ENCODE assay signal across 27 cellular contexts in genomic region chr6:36772401-36772800, GRCh38.
DNase-seq lines count a peak whose midpoint lies in the region; ATAC-seq and TF ChIP-seq lines count a peak whose summit lies in the region.
"Had no signal": no experiment of that assay in that cellular context is flagged by ENCODE, and none has a peak within 500 bp of the region (broad histone marks: within the 10 kb centered on the region; RNA-seq: fewer than 3 reads in every experiment).

No MANE protein-coding gene starts in this region.

- no peaks in the 10 kb centered on the region for H3K27me3 ChIP-seq in CD4-positive, alpha-beta memory T cell (ENCODE audit: insufficient read depth, low read length)
- H3K27me3 ChIP-seq: colonic mucosa had no signal

- H3K36me3 Mint-ChIP-seq in CD4-positive, alpha-beta memory T cell, result no peaks in the 10 kb centered on the region
- no peaks in the 10 kb centered on the region for H3K36me3 Mint-ChIP-seq in T-helper 17 cell (ENCODE audit: low read depth)
- H3K36me3 Mint-ChIP-seq in naive thymus-derived CD8-positive, alpha-beta T cell, result no peaks in the 10 kb centered on the region
- H3K36me3 Mint-ChIP-seq: stimulated activated memory B cell treated with anti-CD40 and anti-IgM and Interleukin-4, amounts not matched to agents 10 μg/mL and 1 μg/mL and 100 μg/mL, for 72 hours had no signal

- H3K27ac ChIP-seq in CD4-positive, alpha-beta memory T cell (ENCODE audit: low read depth, low read length), result no peak overlapping the region
- H3K27ac ChIP-seq: 22Rv1, colonic mucosa, PC-9, suprapubic skin, WERI-Rb-1 had no signal

- H3K4me1 ChIP-seq in CD4-positive, alpha-beta memory T cell (ENCODE audit: insufficient read depth, low read length), result peaks cover 36% of the 10 kb centered on the region
- H3K4me1 ChIP-seq: Caco-2, colonic mucosa had no signal

- no peak for ATAC-seq in T-helper 17 cell
- no peak for ATAC-seq in naive thymus-derived CD8-positive, alpha-beta T cell
- ATAC-seq: activated T-cell treated with anti-CD3 and anti-CD28 coated beads, Interleukin-2, amount 50 U/mL, for 72 hours; effector memory CD8-positive, alpha-beta T cell; esophagus mucosa; mucosa of descending colon; stimulated activated memory B cell treated with anti-CD40 and anti-IgM and Interleukin-4, amounts not matched to agents 10 μg/mL and 1 μg/mL and 100 μg/mL, for 72 hours had no signal

- H3K4me3 ChIP-seq in CD4-positive, alpha-beta memory T cell (ENCODE audit: low read length in 2 of 2), result no peak overlapping the region
- H3K4me3 ChIP-seq: colonic mucosa, mucosa of descending colon, PC-9, suprapubic skin had no signal

- POLR2A ChIA-PET in CD4-positive, alpha-beta memory T cell (lab: Charles Lee; ENCODE audit: partially characterized antibody), result interaction anchor here (1.1 kb wide), 1 partner anchor 10 kb away, joined by 3 read pairs; no protein-coding TSS in a partner anchor
- POLR2A ChIA-PET in naive thymus-derived CD8-positive, alpha-beta T cell (lab: Charles Lee), result interaction anchor here (0.6 kb wide), 1 partner anchor 17 kb away, joined by 4 read pairs; no protein-coding TSS in a partner anchor
- POLR2A ChIA-PET in HEK293T (lab: Yijun Ruan, JAX), result no interaction called here

- H3K27me3 Mint-ChIP-seq in CD4-positive, alpha-beta memory T cell, result no peaks in the 10 kb centered on the region
- no peaks in the 10 kb centered on the region for H3K27me3 Mint-ChIP-seq in T-helper 17 cell
- H3K27me3 Mint-ChIP-seq in naive thymus-derived CD8-positive, alpha-beta T cell, result no peaks in the 10 kb centered on the region
- H3K27me3 Mint-ChIP-seq: effector memory CD8-positive, alpha-beta T cell had no signal

- CTCF ChIA-PET in CD4-positive, alpha-beta memory T cell (lab: Charles Lee; ENCODE audit: partially characterized antibody), result interaction anchor here (1.0 to 16.6 kb wide), 3 partner anchors 10 to 246 kb away, joined by 3 to 230 read pairs (median 12); no protein-coding TSS in a partner anchor
- CTCF ChIA-PET in HEK293T (lab: Yijun Ruan, JAX), result interaction anchor here (0.8 to 1.3 kb wide), 5 partner anchors 10 to 245 kb away, joined by 3 to 8 read pairs (median 4); no protein-coding TSS in a partner anchor

- H3K4me3 Mint-ChIP-seq in CD4-positive, alpha-beta memory T cell, result no peak overlapping the region
- H3K4me3 Mint-ChIP-seq in T-helper 17 cell, result no peak overlapping the region
- H3K4me3 Mint-ChIP-seq in naive thymus-derived CD8-positive, alpha-beta T cell, result no peak overlapping the region
- H3K4me3 Mint-ChIP-seq: activated T-cell treated with anti-CD3 and anti-CD28 coated beads, Interleukin-2, amount 50 U/mL, for 72 hours; effector memory CD8-positive, alpha-beta T cell; stimulated activated memory B cell treated with anti-CD40 and anti-IgM and Interleukin-4, amounts not matched to agents 10 μg/mL and 1 μg/mL and 100 μg/mL, for 72 hours had no signal

- DNase-seq in DMS 273 (lab: John Stamatoyannopoulos, UW; ENCODE audit: unreplicated experiment) (peak; percentile 36), DMS 273 treated with DMSO at 0.1 percent for 48 hours (lab: John Stamatoyannopoulos, UW) (no peak), T-helper 17 cell (no peak), HEK293T (ENCODE audit: extremely low spot score) (no peak), LoVo (ENCODE audit: low spot score) (no peak), SIG-M5 (lab: John Stamatoyannopoulos, UW) (no peak)
- no peak for DNase-seq in CD4-positive, alpha-beta memory T cell
- DNase-seq in naive thymus-derived CD8-positive, alpha-beta T cell, result no peak
- DNase-seq: activated CD8-positive, alpha-beta memory T cell treated with anti-CD3 and anti-CD28 coated beads for 24 hours; activated T-cell treated with anti-CD3 and anti-CD28 coated beads, Interleukin-2, amount 50 U/mL, for 72 hours; Caco-2; colonic mucosa; effector memory CD8-positive, alpha-beta T cell; foreskin melanocyte; hippocampal formation; NCI-H1092 treated with DMSO at 0.1 percent for 48 hours; NCI-H1930; NCI-H345; PC-9; small intestine; stimulated activated CD4-positive, alpha-beta T cell treated with anti-CD3 and anti-CD28 coated beads, Interleukin-2, amount 100 ng/mL, for 24 hours; WERI-Rb-1 had no signal

- no peaks in the 10 kb centered on the region for H3K9me3 Mint-ChIP-seq in CD4-positive, alpha-beta memory T cell
- H3K9me3 Mint-ChIP-seq in naive thymus-derived CD8-positive, alpha-beta T cell, result peaks cover 0 to 2% (median 0%) of the 10 kb centered on the region in 9 donors
- H3K9me3 Mint-ChIP-seq: activated T-cell treated with anti-CD3 and anti-CD28 coated beads, Interleukin-2, amount 50 U/mL, for 72 hours; effector memory CD8-positive, alpha-beta T cell; stimulated activated memory B cell treated with anti-CD40 and anti-IgM and Interleukin-4, amounts not matched to agents 10 μg/mL and 1 μg/mL and 100 μg/mL, for 72 hours had no signal

- peaks cover 29 to 37% (median 33%) of the 10 kb centered on the region in 4 donors for H3K4me1 Mint-ChIP-seq in CD4-positive, alpha-beta memory T cell
- peaks cover 42% of the 10 kb centered on the region for H3K4me1 Mint-ChIP-seq in T-helper 17 cell
- peaks cover 37 to 43% (median 39%) of the 10 kb centered on the region in 4 donors for H3K4me1 Mint-ChIP-seq in naive thymus-derived CD8-positive, alpha-beta T cell

- H3K36me3 ChIP-seq in CD4-positive, alpha-beta memory T cell (ENCODE audit: insufficient read depth, low read length), result no peaks in the 10 kb centered on the region
- H3K36me3 ChIP-seq: colonic mucosa, suprapubic skin, WERI-Rb-1 had no signal

- H3K9me3 ChIP-seq in CD4-positive, alpha-beta memory T cell (ENCODE audit: control insufficient read depth in 1 of 2, low read length in 2 of 2), result no peaks in the 10 kb centered on the region
- H3K9me3 ChIP-seq in T-helper 17 cell (ENCODE audit: control insufficient read depth, low read length, poor library complexity, severe bottlenecking), result no peaks in the 10 kb centered on the region
- H3K9me3 ChIP-seq: Caco-2, colonic mucosa, mucosa of descending colon, suprapubic skin had no signal

- intact Hi-C loops in CD4-positive, alpha-beta memory T cell (cut with micrococcal nuclease), result no loop called here

- H3K27ac Mint-ChIP-seq in CD4-positive, alpha-beta memory T cell, result peak overlapping the region in 6 of 7 donors; percentile 20 to 93 (median 72)
- H3K27ac Mint-ChIP-seq in T-helper 17 cell, result peak overlapping the region; percentile 90
- peak overlapping the region in 9 of 10 donors; percentile 52 to 93 (median 87) for H3K27ac Mint-ChIP-seq in naive thymus-derived CD8-positive, alpha-beta T cell
- H3K27ac Mint-ChIP-seq: activated T-cell treated with anti-CD3 and anti-CD28 coated beads, Interleukin-2, amount 50 U/mL, for 72 hours; stimulated activated memory B cell treated with anti-CD40 and anti-IgM and Interleukin-4, amounts not matched to agents 10 μg/mL and 1 μg/mL and 100 μg/mL, for 72 hours had no signal

TF ChIP-seq in HEK293T, 16 proteins besides CTCF, POLR2A, EP300 and RAD21:
- TF ChIP-seq ARNT (IDR thresholded peaks at IDR 0.05) (no peak), HDGF (IDR thresholded peaks at IDR 0.05; ENCODE audit: borderline replicate concordance) (no peak), TARDBP (IDR thresholded peaks at IDR 0.05) (no peak), LEF1 (IDR thresholded peaks at IDR 0.05; ENCODE audit: borderline replicate concordance) (no peak), FOXA1 (IDR thresholded peaks at IDR 0.05) (no peak), BHLHE40 (IDR thresholded peaks at IDR 0.05; ENCODE audit: borderline replicate concordance) (no peak), FOXM1 (IDR thresholded peaks at IDR 0.05; ENCODE audit: borderline replicate concordance) (no peak), L3MBTL2 (conservative IDR thresholded peaks at IDR 0.05) (no peak), NFRKB (IDR thresholded peaks at IDR 0.05) (no peak), CTBP1 (IDR thresholded peaks at IDR 0.05; ENCODE audit: borderline replicate concordance) (no peak), SUZ12 (IDR thresholded peaks at IDR 0.05) (no peak), ELF4 (IDR thresholded peaks at IDR 0.05) (no peak)
